ENCODE assay signal across 8 cellular contexts in genomic region chr7:77154917-77155463, GRCh38. TPM values are rescaled to one million over a fixed set of nuclear protein-coding genes. Genes with fewer than 3 reads are reported as not detected.
DNase-seq lines count a peak whose midpoint lies in the region; ATAC-seq, FAIRE-seq and TF ChIP-seq lines count a peak whose summit lies in the region.
"Not testable (repeated sequence)": the region's sequence is repeated elsewhere in the genome, so short reads cannot be mapped to it uniquely, and the experiment has no call there.

No MANE protein-coding gene starts in this region.

- H3K36me3 ChIP-seq in H1 (ENCODE audit: control insufficient read depth in 2 of 4, insufficient read depth in 4 of 4, low read length in 3 of 4); neuron (ENCODE audit: insufficient read depth, low read length): not testable (repeated sequence)

- not testable (repeated sequence) for H4K8ac ChIP-seq in H1 (ENCODE audit: extremely low read depth, insufficient read depth, low read length)

- H3K27ac Mint-ChIP-seq in T-helper 1 cell treated with Interleukin-12 subunit alpha and Interleukin-12 subunit beta and Interleukin-4 antibody, amounts not matched to agents 30 μg/mL and 1 μg/mL, for 36 hours = peak overlapping the region; percentile 78

- H3K9me3 ChIP-seq in A549; H1 (ENCODE audit: insufficient read depth in 2 of 2, low read depth in 1 of 2, low read length in 1 of 2); neuron (ENCODE audit: low read length): not testable (repeated sequence)

- H3K23ac ChIP-seq in H1 (ENCODE audit: insufficient read length) = not testable (repeated sequence)

- not testable (repeated sequence) for H4K5ac ChIP-seq in H1 (ENCODE audit: insufficient read length, low read depth, low read length)

- H3K23me2 ChIP-seq in H1 (ENCODE audit: low read depth, low read length) = not testable (repeated sequence)

- H3K4me3 Mint-ChIP-seq in T-helper 1 cell treated with Interleukin-12 subunit alpha and Interleukin-12 subunit beta and Interleukin-4 antibody, amounts not matched to agents 30 μg/mL and 1 μg/mL, for 36 hours = not testable (repeated sequence)

- not testable (repeated sequence) for H3K56ac ChIP-seq in H1 (replicated peaks; ENCODE audit: insufficient read length, low read depth, low read length)

- not testable (repeated sequence) for H3K27ac ChIP-seq in A549; H1 (ENCODE audit: low read depth, low read length)

- not testable (repeated sequence) for H3K27me3 ChIP-seq in H1 (replicated peaks in 1 of 4; ENCODE audit: control insufficient read depth in 3 of 4, extremely low read depth in 1 of 4, insufficient read depth in 3 of 4, low read length in 3 of 4); neuron (ENCODE audit: insufficient read depth, low read length)

- ATAC-seq in A549 = peak; percentile 67 to 78; a peak in 4 of 6 replicates
- ATAC-seq in GM18868 (IDR thresholded peaks at IDR 0.05; ENCODE audit: unreplicated experiment) = peak; percentile 60
- peak; percentile 45 for ATAC-seq in GM21717 (IDR thresholded peaks at IDR 0.05; ENCODE audit: unreplicated experiment)
- peak; percentile 39 for ATAC-seq in HG03045 (IDR thresholded peaks at IDR 0.05; ENCODE audit: unreplicated experiment)
- ATAC-seq in HG03571 (IDR thresholded peaks at IDR 0.05; ENCODE audit: unreplicated experiment) = peak; percentile 48

- 87% methylated on average over 3 of the region's 3 CpGs for WGBS in A549 (ENCODE audit: missing lambda C conversion rate)
- 69% methylated on average over 3 of the region's 3 CpGs; no CpG with 5 or more reads in 1 of the 2 experiments for WGBS in H1 (ENCODE audit: extremely low coverage in 1 of 2, insufficient coverage in 1 of 2, insufficient read length in 1 of 2, insufficient replicate concordance in 2 of 2, low coverage in 1 of 2, low lambda C conversion rate in 2 of 2, missing lambda C conversion rate in 1 of 2), 2 experiments

- H2AK5ac ChIP-seq in H1 (ENCODE audit: low read depth, low read length) = not testable (repeated sequence)

- not testable (repeated sequence) for H2BK120ac ChIP-seq in H1 (replicated peaks; ENCODE audit: low read depth, low read length)

- H4K20me1 ChIP-seq in H1 (replicated peaks in 1 of 2; ENCODE audit: control insufficient read depth in 1 of 2, insufficient read depth in 2 of 2, low read length in 2 of 2) = not testable (repeated sequence)

- H4K91ac ChIP-seq in H1 (replicated peaks; ENCODE audit: insufficient read length, low read length) = not testable (repeated sequence)

- H3K9me3 Mint-ChIP-seq in T-helper 1 cell treated with Interleukin-12 subunit alpha and Interleukin-12 subunit beta and Interleukin-4 antibody, amounts not matched to agents 30 μg/mL and 1 μg/mL, for 36 hours = not testable (repeated sequence)

- FAIRE-seq in A549 (lab: Jason Lieb, UNC) = not testable (repeated sequence)
- peak; percentile 50 for FAIRE-seq in H1 (lab: Jason Lieb, UNC)

- peaks cover 26% of the 10 kb centered on the region for H3K4me1 Mint-ChIP-seq in T-helper 1 cell treated with Interleukin-12 subunit alpha and Interleukin-12 subunit beta and Interleukin-4 antibody, amounts not matched to agents 30 μg/mL and 1 μg/mL, for 36 hours (ENCODE audit: low read depth)

- not testable (repeated sequence) for H3K4me3 ChIP-seq in A549; H1 (ENCODE audit: extremely low read depth in 1 of 4, insufficient read depth in 2 of 4, low read depth in 3 of 4, low read length in 4 of 4); neuron (ENCODE audit: low read length)

- TF ChIP-seq RAD21 in A549 (conservative IDR thresholded peaks at IDR 0.05 in 1 of 2, IDR thresholded peaks at IDR 0.05 in 1 of 2); H1 (IDR thresholded peaks at IDR 0.05 in 1 of 2, conservative IDR thresholded peaks at IDR 0.05 in 1 of 2; ENCODE audit: low read depth in 2 of 2, low read length in 2 of 2): not testable (repeated sequence)

- POLR2A ChIA-PET in A549 (lab: Yijun Ruan, JAX); H1 (lab: Charles Lee; ENCODE audit: partially characterized antibody): not testable (repeated sequence)

- not testable (repeated sequence) for H3K4me2 ChIP-seq in A549; H1 (ENCODE audit: insufficient read depth in 1 of 2, low read depth in 2 of 2, low read length in 2 of 2)

- H3K14ac ChIP-seq in H1 (ENCODE audit: insufficient read length) = not testable (repeated sequence)

- not testable (repeated sequence) for H2AFZ ChIP-seq in H1 (ENCODE audit: low read length)
- H2AFZ ChIP-seq in neuron (ENCODE audit: low read depth, low read length) = peak overlapping the region; percentile 16

- not testable (repeated sequence) for H3K27me3 Mint-ChIP-seq in T-helper 1 cell treated with Interleukin-12 subunit alpha and Interleukin-12 subunit beta and Interleukin-4 antibody, amounts not matched to agents 30 μg/mL and 1 μg/mL, for 36 hours (ENCODE audit: low read depth)

- H2BK12ac ChIP-seq in H1 (ENCODE audit: low read depth, low read length) = not testable (repeated sequence)

- peaks cover 16% of the 10 kb centered on the region for H3K4me1 ChIP-seq in A549
- H3K4me1 ChIP-seq in H1 (replicated peaks in 1 of 4; ENCODE audit: control insufficient read depth in 3 of 4, insufficient read depth in 4 of 4, low read length in 3 of 4); neuron (ENCODE audit: insufficient read depth, low read length): not testable (repeated sequence)

- CTCF ChIA-PET in A549 (lab: Yijun Ruan, JAX); H1 (lab: Charles Lee; ENCODE audit: partially characterized antibody): not testable (repeated sequence)

- not testable (repeated sequence) for H2BK5ac ChIP-seq in H1 (ENCODE audit: low read depth, low read length)

- H3K18ac ChIP-seq in H1 (ENCODE audit: extremely low read depth, low read length) = not testable (repeated sequence)

- not testable (repeated sequence) for H3K36me3 Mint-ChIP-seq in T-helper 1 cell treated with Interleukin-12 subunit alpha and Interleukin-12 subunit beta and Interleukin-4 antibody, amounts not matched to agents 30 μg/mL and 1 μg/mL, for 36 hours (ENCODE audit: low read depth)

- TF ChIP-seq EP300 in A549 (IDR thresholded peaks at IDR 0.05); H1 (IDR thresholded peaks at IDR 0.05; ENCODE audit: borderline replicate concordance in 1 of 2, low read depth in 2 of 2, low read length in 2 of 2): not testable (repeated sequence)

- DNase-seq in A549 (ENCODE audit: low read depth in 1 of 2, low spot score in 1 of 2); H1 (ENCODE audit: low read depth in 1 of 2, low spot score in 2 of 2): not testable (repeated sequence)

- not testable (repeated sequence) for H3K79me2 ChIP-seq in H1 (ENCODE audit: control insufficient read depth in 1 of 2, insufficient read depth in 2 of 2, low read length in 2 of 2)

- TF ChIP-seq POLR2A in A549 (IDR thresholded peaks at IDR 0.05; ENCODE audit: low read length); H1 (IDR thresholded peaks at IDR 0.05; ENCODE audit: control extremely low read depth in 1 of 2, low read depth in 2 of 2, low read length in 2 of 2): not testable (repeated sequence)

- not testable (repeated sequence) for H3K9ac ChIP-seq in H1 (replicated peaks in 1 of 4; ENCODE audit: extremely low read depth in 1 of 4, low read depth in 3 of 4, low read length in 3 of 4)

- not testable (repeated sequence) for TF ChIP-seq CTCF in A549 (IDR thresholded peaks at IDR 0.05); H1 (IDR thresholded peaks at IDR 0.05; ENCODE audit: control extremely low read depth in 1 of 3, insufficient read depth in 1 of 3, low read depth in 1 of 3, low read length in 3 of 3)

- not testable (repeated sequence) for H2BK15ac ChIP-seq in H1 (ENCODE audit: low read length)

- not testable (repeated sequence) for H3K79me1 ChIP-seq in H1 (ENCODE audit: low read depth, low read length)

- not testable (repeated sequence) for H2BK20ac ChIP-seq in H1 (ENCODE audit: low read length)

- not testable (repeated sequence) for H3K4ac ChIP-seq in H1 (replicated peaks; ENCODE audit: insufficient read length, low read depth, low read length)

RNA-seq across cellular contexts. Expression of gene CCDC146, which starts 32.6 kb away (rescaled TPM):
- polyA plus RNA-seq in A549 (2011; rRNA removed) (3.4 and 5.1 TPM in 2 replicates), A549 (2017; fragmentation: RNase III; extraction: RNeasy Plus Mini Kit Qiagen cat#74134 plus additional on column Dnase treatment) (1.4 to 2.0 TPM (median 1.6 TPM) in 3 replicates), H1 (2011; rRNA removed) (0.35 and 0.88 TPM in 2 replicates)
- polyA plus RNA-seq in A549 (2012; cell fraction: cytosol; rRNA removed) = 0.25 and 0.41 TPM in 2 replicates
- polyA plus RNA-seq in A549 (2012; cell fraction: nucleus; rRNA removed) = 0.48 and 1.0 TPM in 2 replicates
- 1.2 and 1.9 TPM in 2 replicates for polyA minus RNA-seq in A549 (2011; rRNA and poly(A)+ RNA removed)
- 0.63 and 2.4 TPM in 2 replicates for total RNA-seq in H1 (2021; fragmentation: NEBNext Ultra II Directional; extraction: Animal tissue kit (Norgen Biotek cat#: 25700))
- 0.98 TPM for polyA plus RNA-seq in H1 (2011; cell fraction: cytosol; rRNA removed)
- 1.6 TPM for polyA plus RNA-seq in H1 (2011; cell fraction: nucleus; rRNA removed)
- 0.66 to 1.3 TPM (median 0.77 TPM) in 4 replicates for polyA plus RNA-seq in H1 (2012, experiment 1 of 2)
- not detected for polyA plus RNA-seq in H1 (2012, experiment 2 of 2)
- 1.5 TPM for polyA plus RNA-seq in H1 (2013, experiment 1 of 2)
- polyA plus RNA-seq in H1 (2013, experiment 2 of 2) = 1.1 TPM
- polyA minus RNA-seq in H1 (2011; rRNA and poly(A)+ RNA removed) = 0.41 TPM in 1 of 2 replicates, not detected in the other
- not detected for polyA minus RNA-seq in H1 (2011; cell fraction: cytosol; rRNA and poly(A)+ RNA removed)
- 2.8 TPM for polyA minus RNA-seq in H1 (2011; cell fraction: nucleus; rRNA and poly(A)+ RNA removed)

RNA-seq across cellular contexts. Expression of gene FGL2, which starts 44.6 kb away (rescaled TPM):
- not detected in 2 replicates for polyA plus RNA-seq in A549 (2011; rRNA removed)
- polyA plus RNA-seq in A549 (2012; cell fraction: cytosol; rRNA removed) = not detected in 2 replicates
- not detected in 2 replicates for polyA plus RNA-seq in A549 (2012; cell fraction: nucleus; rRNA removed)
- polyA plus RNA-seq in A549 (2017; fragmentation: RNase III; extraction: RNeasy Plus Mini Kit Qiagen cat#74134 plus additional on column Dnase treatment) = not detected in 3 replicates
- polyA minus RNA-seq in A549 (2011; rRNA and poly(A)+ RNA removed) = not detected in 2 replicates
- not detected in 2 replicates for total RNA-seq in H1 (2021; fragmentation: NEBNext Ultra II Directional; extraction: Animal tissue kit (Norgen Biotek cat#: 25700))
- not detected in 2 replicates for polyA plus RNA-seq in H1 (2011; rRNA removed)
- not detected for polyA plus RNA-seq in H1 (2011; cell fraction: cytosol; rRNA removed)
- not detected for polyA plus RNA-seq in H1 (2011; cell fraction: nucleus; rRNA removed)
- polyA plus RNA-seq in H1 (2012, experiment 1 of 2) = not detected in 4 replicates
- polyA plus RNA-seq in H1 (2012, experiment 2 of 2) = not detected
- polyA plus RNA-seq in H1 (2013, experiment 1 of 2) = not detected
- polyA plus RNA-seq in H1 (2013, experiment 2 of 2) = 0.02 TPM
- not detected in 2 replicates for polyA minus RNA-seq in H1 (2011; rRNA and poly(A)+ RNA removed)
- polyA minus RNA-seq in H1 (2011; cell fraction: cytosol; rRNA and poly(A)+ RNA removed) = not detected
- polyA minus RNA-seq in H1 (2011; cell fraction: nucleus; rRNA and poly(A)+ RNA removed) = not detected
